17 cellular contexts compared by ENCODE assay signal in genomic region chr10:74681917-74682627, GRCh38.
A peak's percentile ranks its signal among the peaks of the same experiment; 100 is the strongest.
DNase-seq lines count a peak whose midpoint lies in the region; ATAC-seq lines count a peak whose summit lies in the region.
"Had no signal": no experiment of that assay in that cellular context is flagged by ENCODE, and none has a peak within 500 bp of the region (broad histone marks: within the 10 kb centered on the region; RNA-seq: fewer than 3 reads in every experiment).

No MANE protein-coding gene starts in this region.

- H3K9me3 Mint-ChIP-seq in activated T-cell treated with anti-CD3 and anti-CD28 coated beads, Interleukin-2, amount 50 U/mL, for 72 hours: no peaks in the 10 kb centered on the region
- H3K9me3 Mint-ChIP-seq in activated T-cell treated with anti-CD3 and anti-CD28 coated beads, Interleukin-2, amount 50 U/mL, for 24 hours: no peaks in the 10 kb centered on the region
- H3K9me3 Mint-ChIP-seq in immature natural killer cell: no peaks in the 10 kb centered on the region
- H3K9me3 Mint-ChIP-seq in stimulated activated naive B cell treated with anti-CD40 and anti-IgM and Interleukin-4, amounts not matched to agents 10 μg/mL and 1 μg/mL and 100 μg/mL, for 72 hours: no peaks in the 10 kb centered on the region
- H3K9me3 Mint-ChIP-seq: GM23338 had no signal

- H3K9me3 ChIP-seq in adipocyte (ENCODE audit: control insufficient read depth, low read length): no peaks in the 10 kb centered on the region
- H3K9me3 ChIP-seq: A549, esophagus muscularis mucosa, tibial artery had no signal

- H3K4me3 ChIP-seq in adipocyte (ENCODE audit: low read length): no peak overlapping the region
- H3K4me3 ChIP-seq: A549, esophagus muscularis mucosa, GM23338, tibial artery had no signal

- H3K4me1 Mint-ChIP-seq in activated T-cell treated with anti-CD3 and anti-CD28 coated beads, Interleukin-2, amount 50 U/mL, for 72 hours (ENCODE audit: low read depth): peaks cover 10% of the 10 kb centered on the region
- H3K4me1 Mint-ChIP-seq in activated T-cell treated with anti-CD3 and anti-CD28 coated beads, Interleukin-2, amount 50 U/mL, for 24 hours (ENCODE audit: low read depth): peaks cover 19% of the 10 kb centered on the region
- H3K4me1 Mint-ChIP-seq in immature natural killer cell: peaks cover 18 to 28% of the 10 kb centered on the region in 2 donors
- peaks cover 26 to 55% of the 10 kb centered on the region in 2 donors for H3K4me1 Mint-ChIP-seq in stimulated activated naive B cell treated with anti-CD40 and anti-IgM and Interleukin-4, amounts not matched to agents 10 μg/mL and 1 μg/mL and 100 μg/mL, for 72 hours
- H3K4me1 Mint-ChIP-seq: GM23338 had no signal

- no peak for DNase-seq in activated T-cell treated with anti-CD3 and anti-CD28 coated beads, Interleukin-2, amount 50 U/mL, for 72 hours
- no peak for DNase-seq in activated T-cell treated with anti-CD3 and anti-CD28 coated beads, Interleukin-2, amount 50 U/mL, for 24 hours
- DNase-seq in adipocyte (ENCODE audit: low read depth) (peak; percentile 2), immature natural killer cell (peak in 1 of 3 donors; percentile 0), NCI-H2029 (lab: John Stamatoyannopoulos, UW) (no peak), T-helper 1 cell (no peak)
- DNase-seq in stimulated activated naive B cell treated with anti-CD40 and anti-IgM and Interleukin-4, amounts not matched to agents 10 μg/mL and 1 μg/mL and 100 μg/mL, for 72 hours: no peak
- DNase-seq: activated CD8-positive, alpha-beta memory T cell treated with anti-CD3 and anti-CD28 coated beads for 24 hours; DMS79; kidney; NCI-H187 treated with DMSO at 0.1 percent for 48 hours; NCI-H446 treated with DMSO at 0.1 percent for 48 hours; tibial artery had no signal

- no peaks in the 10 kb centered on the region for H3K27me3 ChIP-seq in adipocyte (replicated peaks; ENCODE audit: control insufficient read depth, insufficient read depth, low read length)
- H3K27me3 ChIP-seq: esophagus muscularis mucosa, tibial artery had no signal

- peaks cover 4 to 8% of the 10 kb centered on the region in 2 donors for H3K36me3 Mint-ChIP-seq in activated T-cell treated with anti-CD3 and anti-CD28 coated beads, Interleukin-2, amount 50 U/mL, for 72 hours (ENCODE audit: insufficient read depth in 2 of 2)
- H3K36me3 Mint-ChIP-seq in activated T-cell treated with anti-CD3 and anti-CD28 coated beads, Interleukin-2, amount 50 U/mL, for 24 hours (ENCODE audit: low read depth): peaks cover 40% of the 10 kb centered on the region
- peaks cover 6 to 16% (median 11%) of the 10 kb centered on the region in 3 donors for H3K36me3 Mint-ChIP-seq in immature natural killer cell
- peaks cover 30 to 47% of the 10 kb centered on the region in 2 donors for H3K36me3 Mint-ChIP-seq in stimulated activated naive B cell treated with anti-CD40 and anti-IgM and Interleukin-4, amounts not matched to agents 10 μg/mL and 1 μg/mL and 100 μg/mL, for 72 hours

- peaks cover 3% of the 10 kb centered on the region for H3K36me3 ChIP-seq in adipocyte (ENCODE audit: control insufficient read depth, insufficient read depth, low read length, severe bottlenecking)

- H3K4me3 Mint-ChIP-seq in activated T-cell treated with anti-CD3 and anti-CD28 coated beads, Interleukin-2, amount 50 U/mL, for 72 hours: no peak overlapping the region
- no peak overlapping the region for H3K4me3 Mint-ChIP-seq in activated T-cell treated with anti-CD3 and anti-CD28 coated beads, Interleukin-2, amount 50 U/mL, for 24 hours
- H3K4me3 Mint-ChIP-seq in immature natural killer cell: peak overlapping the region in 4 of 5 donors; percentile 18 to 60 (median 46)
- H3K4me3 Mint-ChIP-seq in stimulated activated naive B cell treated with anti-CD40 and anti-IgM and Interleukin-4, amounts not matched to agents 10 μg/mL and 1 μg/mL and 100 μg/mL, for 72 hours: no peak overlapping the region
- H3K4me3 Mint-ChIP-seq: GM23338 had no signal

- no peaks in the 10 kb centered on the region for H3K27me3 Mint-ChIP-seq in activated T-cell treated with anti-CD3 and anti-CD28 coated beads, Interleukin-2, amount 50 U/mL, for 72 hours (ENCODE audit: low read depth)
- H3K27me3 Mint-ChIP-seq in activated T-cell treated with anti-CD3 and anti-CD28 coated beads, Interleukin-2, amount 50 U/mL, for 24 hours: no peaks in the 10 kb centered on the region
- no peaks in the 10 kb centered on the region for H3K27me3 Mint-ChIP-seq in immature natural killer cell (ENCODE audit: low read depth in 3 of 3)
- no peaks in the 10 kb centered on the region for H3K27me3 Mint-ChIP-seq in stimulated activated naive B cell treated with anti-CD40 and anti-IgM and Interleukin-4, amounts not matched to agents 10 μg/mL and 1 μg/mL and 100 μg/mL, for 72 hours

- no peak overlapping the region for H3K9ac ChIP-seq in adipocyte (ENCODE audit: low read length)

- H3K27ac Mint-ChIP-seq in activated T-cell treated with anti-CD3 and anti-CD28 coated beads, Interleukin-2, amount 50 U/mL, for 72 hours: peak overlapping the region; percentile 85
- H3K27ac Mint-ChIP-seq in activated T-cell treated with anti-CD3 and anti-CD28 coated beads, Interleukin-2, amount 50 U/mL, for 24 hours: no peak overlapping the region
- H3K27ac Mint-ChIP-seq in immature natural killer cell: peak overlapping the region; percentile 37 to 80 (median 70)
- peak overlapping the region; percentile 87 for H3K27ac Mint-ChIP-seq in stimulated activated naive B cell treated with anti-CD40 and anti-IgM and Interleukin-4, amounts not matched to agents 10 μg/mL and 1 μg/mL and 100 μg/mL, for 72 hours
- H3K27ac Mint-ChIP-seq: GM23338 had no signal

- ATAC-seq in activated T-cell treated with anti-CD3 and anti-CD28 coated beads, Interleukin-2, amount 50 U/mL, for 72 hours (replicated peaks in 1 of 2): no peak
- ATAC-seq in stimulated activated naive B cell treated with anti-CD40 and anti-IgM and Interleukin-4, amounts not matched to agents 10 μg/mL and 1 μg/mL and 100 μg/mL, for 72 hours (replicated peaks): no peak
- no peak for ATAC-seq in GM21515 (IDR thresholded peaks at IDR 0.05; ENCODE audit: unreplicated experiment)
- ATAC-seq: A549, GM23338 had no signal

- peaks cover 4% of the 10 kb centered on the region for H3K4me1 ChIP-seq in adipocyte (ENCODE audit: control insufficient read depth, insufficient read depth, low read length)
- H3K4me1 ChIP-seq: A549, esophagus muscularis mucosa, tibial artery had no signal

Comparison
In these comparisons a context has a peak if more than half of its experiments do, and no peak if none do; other contexts are left out.
1. H3K4me3 Mint-ChIP-seq: peak in immature natural killer cell (4 of 5); none in activated T-cell treated with anti-CD3 and anti-CD28 coated beads, Interleukin-2, amount 50 U/mL, for 72 hours (0 of 2), activated T-cell treated with anti-CD3 and anti-CD28 coated beads, Interleukin-2, amount 50 U/mL, for 24 hours (single experiment) and stimulated activated naive B cell treated with anti-CD40 and anti-IgM and Interleukin-4, amounts not matched to agents 10 μg/mL and 1 μg/mL and 100 μg/mL, for 72 hours (0 of 2).